ENCODE assay signal across 8 cellular contexts in the genomic region with DNA sequence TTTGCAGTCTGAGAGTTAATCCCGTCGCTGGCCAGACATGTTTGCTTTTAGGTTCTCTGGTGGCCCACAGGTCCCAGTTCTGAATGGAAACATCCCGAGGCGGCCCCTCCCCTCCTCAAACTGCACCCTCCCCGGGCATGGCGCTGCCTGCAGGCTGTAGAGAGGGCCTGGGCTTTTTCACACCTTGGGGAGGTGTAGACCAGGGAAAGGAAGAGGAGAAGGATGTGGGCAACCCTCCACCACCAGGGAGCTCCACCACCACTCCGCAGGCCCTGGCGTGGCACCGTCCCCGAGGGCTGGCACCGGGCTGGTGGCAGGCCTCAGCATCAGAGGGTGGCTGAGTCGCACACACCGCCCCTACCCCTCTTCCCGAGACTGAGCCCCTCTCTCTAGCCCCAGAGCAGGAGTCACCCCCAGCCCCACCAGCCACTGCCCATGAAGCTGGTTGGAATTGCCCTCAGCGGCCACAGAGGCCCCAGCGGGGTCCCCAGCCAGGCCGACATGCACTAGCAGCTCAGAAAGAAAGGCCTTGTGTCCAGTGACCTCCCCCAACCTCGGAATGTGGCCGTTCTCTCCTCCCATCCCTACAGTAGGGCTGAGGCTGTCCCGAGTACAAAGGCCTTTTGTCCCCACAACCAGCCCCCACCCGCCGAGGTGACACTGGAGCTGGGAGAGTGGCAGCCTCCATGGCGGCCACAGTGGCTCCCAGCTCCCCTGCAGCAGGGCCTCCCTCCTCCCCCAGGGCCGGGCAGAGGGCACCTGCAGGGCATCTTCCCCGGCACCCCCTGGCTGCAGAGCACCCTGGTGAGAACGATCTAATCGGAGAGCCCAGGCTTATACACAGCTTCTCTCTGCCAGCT. TPM values are rescaled to one million over a fixed set of nuclear protein-coding genes. Genes with fewer than 3 reads are reported as not detected.
DNase-seq lines count a peak whose midpoint lies in the region.

No MANE protein-coding gene starts in this region.

- DNase-seq in DMS53 (lab: John Stamatoyannopoulos, UW), result peak; percentile 78
- DNase-seq in NCI-H460 (ENCODE audit: extremely low read depth, low read depth), result peak; percentile 76
- DNase-seq in amygdala (lab: John Stamatoyannopoulos, UW), result peak in 54 of 56 donors; percentile 55 to 97 (median 85)
- DNase-seq in inferior parietal cortex (ENCODE audit: extremely low spot score), result peak; percentile 83
- peak; percentile 60 for DNase-seq in stimulated activated CD8-positive, alpha-beta memory T cell treated with anti-CD3 and anti-CD28 coated beads, Interleukin-4, amount 100 ng/mL, for 48 hours
- DNase-seq in NCI-H2227 (lab: John Stamatoyannopoulos, UW; ENCODE audit: unreplicated experiment), result no peak
- no peak for DNase-seq in HCEC 1CT
- no peak for DNase-seq in NK-92 (lab: John Stamatoyannopoulos, UW; ENCODE audit: unreplicated experiment)

RNA-seq across cellular contexts. Expression of gene INF2, which starts 23.5 kb away (rescaled TPM):
- 58.0 and 61.3 TPM in 2 replicates for total RNA-seq in NCI-H460 (2014; rRNA removed; shearing (Covaris generic))
- 228 and 311 TPM in 2 replicates for polyA plus RNA-seq in NCI-H460 (2014; cell fraction: nucleus; rRNA removed)

RNA-seq across cellular contexts. Expression of gene ADSS1, which starts 58.1 kb away (rescaled TPM):
- 13.0 and 19.8 TPM in 2 replicates for total RNA-seq in NCI-H460 (2014; rRNA removed; shearing (Covaris generic))
- polyA plus RNA-seq in NCI-H460 (2014; cell fraction: nucleus; rRNA removed), result 10.3 and 25.3 TPM in 2 replicates

Comparison
In these comparisons a context has a peak if more than half of its experiments do, and no peak if none do; other contexts are left out.
1. DNase-seq: peak in DMS53 (single experiment), NCI-H460 (single experiment), amygdala (54 of 56), inferior parietal cortex (single experiment) and stimulated activated CD8-positive, alpha-beta memory T cell treated with anti-CD3 and anti-CD28 coated beads, Interleukin-4, amount 100 ng/mL, for 48 hours (single experiment); none in NCI-H2227 (single experiment), HCEC 1CT (single experiment) and NK-92 (single experiment).